ENCODE assay signal across 18 cellular contexts in the genomic region with DNA sequence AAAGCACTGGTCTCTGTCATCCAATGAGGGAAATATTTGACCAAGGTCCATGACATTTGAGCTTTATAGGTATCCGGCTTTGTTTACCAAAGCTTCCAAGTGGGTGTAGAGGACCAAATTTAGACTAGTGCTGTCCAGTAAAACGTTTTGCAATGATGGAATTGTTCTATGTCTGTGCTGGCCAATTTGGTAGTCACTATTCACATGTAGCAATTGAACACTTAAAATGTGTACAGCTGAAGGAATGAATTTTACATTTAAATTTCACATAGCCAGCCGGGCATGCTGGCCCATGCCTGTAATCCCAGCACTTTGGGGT.
DNase-seq lines count a peak whose midpoint lies in the region; ATAC-seq, FAIRE-seq and TF ChIP-seq lines count a peak whose summit lies in the region.
"Had no signal": no experiment of that assay in that cellular context is flagged by ENCODE, and none has a peak within 500 bp of the region (broad histone marks: within the 10 kb centered on the region; RNA-seq: fewer than 3 reads in every experiment).

No MANE protein-coding gene starts in this region.

- no peak overlapping the region for H2BK12ac ChIP-seq in mesenchymal stem cell (ENCODE audit: low read length in 2 of 2)

- H3K36me3 ChIP-seq in SJCRH30 = no peaks in the 10 kb centered on the region
- H3K36me3 ChIP-seq in mesenchymal stem cell (ENCODE audit: control insufficient read depth in 1 of 2, insufficient read depth in 2 of 2, low read depth in 1 of 2, low read length in 2 of 2) = peaks cover 0 to 19% of the 10 kb centered on the region in 2 experiments
- H3K36me3 ChIP-seq in smooth muscle cell (ENCODE audit: low read depth) = no peaks in the 10 kb centered on the region
- no peaks in the 10 kb centered on the region for H3K36me3 ChIP-seq in PC-9 (ENCODE audit: low read depth)
- H3K36me3 ChIP-seq: HAP-1 had no signal

- H3K9me3 ChIP-seq in SJCRH30 (replicated peaks) = no peaks in the 10 kb centered on the region
- no peaks in the 10 kb centered on the region for H3K9me3 ChIP-seq in mesenchymal stem cell (ENCODE audit: control insufficient read depth, low read length)
- H3K9me3 ChIP-seq in smooth muscle cell (replicated peaks; ENCODE audit: low read depth) = no peaks in the 10 kb centered on the region
- H3K9me3 ChIP-seq in PC-9 (ENCODE audit: insufficient read depth, low read depth) = no peaks in the 10 kb centered on the region
- H3K9me3 ChIP-seq: A549, Caco-2, HAP-1 had no signal

- H3K9ac ChIP-seq in mesenchymal stem cell (ENCODE audit: low read length) = no peak overlapping the region
- H3K9ac ChIP-seq in smooth muscle cell (ENCODE audit: low read depth) = peak overlapping the region; percentile 35

- H2AFZ ChIP-seq in mesenchymal stem cell (ENCODE audit: low read depth, low read length) = no peak overlapping the region
- no peak overlapping the region for H2AFZ ChIP-seq in smooth muscle cell (ENCODE audit: low read depth)
- H2AFZ ChIP-seq in PC-9 = no peak overlapping the region

- CTCF ChIA-PET in PC-9 (lab: Charles Lee) = no interaction called here

- H3K79me2 ChIP-seq in smooth muscle cell (ENCODE audit: low read depth) = peaks cover 3% of the 10 kb centered on the region
- no peaks in the 10 kb centered on the region for H3K79me2 ChIP-seq in PC-9 (ENCODE audit: low read depth)

- TF ChIP-seq CTCF in D721Med (IDR thresholded peaks at IDR 0.05; ENCODE audit: insufficient read depth, missing control alignments) = no peak
- no peak for TF ChIP-seq CTCF in smooth muscle cell (IDR thresholded peaks at IDR 0.05; ENCODE audit: borderline replicate concordance, insufficient read depth, poor library complexity, severe bottlenecking)
- TF ChIP-seq CTCF in PC-9 (conservative IDR thresholded peaks at IDR 0.05) = no peak

- no peak overlapping the region for H3K14ac ChIP-seq in mesenchymal stem cell (ENCODE audit: low read length in 2 of 2)

- no peak for ATAC-seq in GM21390 (IDR thresholded peaks at IDR 0.05; ENCODE audit: unreplicated experiment)
- ATAC-seq: A549 had no signal

- intact Hi-C loops in PC-9 (cut with micrococcal nuclease; ENCODE audit: unreplicated experiment) = no loop called here

- no peak overlapping the region for H2BK120ac ChIP-seq in mesenchymal stem cell (ENCODE audit: low read depth, low read length)

- no peak overlapping the region for H2BK5ac ChIP-seq in mesenchymal stem cell (ENCODE audit: low read depth, low read length, poor library complexity, severe bottlenecking)

- no peak overlapping the region for H4K91ac ChIP-seq in mesenchymal stem cell (ENCODE audit: low read length)

- H3K27ac ChIP-seq in SJCRH30 = peak overlapping the region; percentile 83; the same call in 1 of the 2 replicates
- H3K27ac ChIP-seq in mesenchymal stem cell (ENCODE audit: low read length, poor library complexity, severe bottlenecking) = no peak overlapping the region
- H3K27ac ChIP-seq in smooth muscle cell (ENCODE audit: low read depth) = peak overlapping the region; percentile 72
- H3K27ac ChIP-seq in PC-9 = no peak overlapping the region
- H3K27ac ChIP-seq: 22Rv1, A549, C4-2B, HL-60 had no signal

- H3K4me2 ChIP-seq in mesenchymal stem cell (ENCODE audit: low read length, poor library complexity, severe bottlenecking) (no peak overlapping the region), smooth muscle cell (peak overlapping the region; percentile 33), PC-9 (no peak overlapping the region)
- H3K4me2 ChIP-seq: A549 had no signal

- H3K4ac ChIP-seq in mesenchymal stem cell (ENCODE audit: low read depth in 1 of 2, low read length in 2 of 2) = no peak overlapping the region

- peak; percentile 48 for FAIRE-seq in D721Med (lab: Jason Lieb, UNC)
- FAIRE-seq: A549 had no signal

- H3K4me1 ChIP-seq in SJCRH30 (peaks cover 42% of the 10 kb centered on the region), mesenchymal stem cell (ENCODE audit: control insufficient read depth, insufficient read depth, low read depth, low read length) (peaks cover 18% of the 10 kb centered on the region), smooth muscle cell (ENCODE audit: low read depth) (peaks cover 22% of the 10 kb centered on the region), PC-9 (replicated peaks; ENCODE audit: insufficient read depth) (0 out of 2 replicates have a peak, but pooled peaks cover 7% of the 10 kb centered on the region)
- H3K4me1 ChIP-seq: A549, Caco-2, HAP-1 had no signal

- no peaks in the 10 kb centered on the region for H4K20me1 ChIP-seq in smooth muscle cell (ENCODE audit: low read depth)
- H4K20me1 ChIP-seq in PC-9 (ENCODE audit: insufficient read depth) = no peaks in the 10 kb centered on the region

- H3K4me3 ChIP-seq in SJCRH30 (no peak overlapping the region), mesenchymal stem cell (ENCODE audit: insufficient read depth in 1 of 2, low read depth in 1 of 2, low read length in 2 of 2) (no peak overlapping the region), smooth muscle cell (no peak overlapping the region), PC-9 (no peak overlapping the region)
- H3K4me3 ChIP-seq: A549, HAP-1 had no signal

- H3K27me3 ChIP-seq in SJCRH30 (no peaks in the 10 kb centered on the region), mesenchymal stem cell (ENCODE audit: control insufficient read depth in 1 of 2, insufficient read depth in 1 of 2, low read length in 2 of 2) (peaks cover 0 to 7% of the 10 kb centered on the region in 2 experiments), smooth muscle cell (ENCODE audit: low read depth) (no peaks in the 10 kb centered on the region), PC-9 (ENCODE audit: insufficient read depth, low read depth) (no peaks in the 10 kb centered on the region)

- H4K8ac ChIP-seq in mesenchymal stem cell (ENCODE audit: low read length) = no peak overlapping the region

- POLR2A ChIA-PET in PC-9 (lab: Charles Lee; ENCODE audit: unreplicated experiment) = no interaction called here

- BruUV-seq in PC-9 (replicated peaks; lab: Mats Ljungman, UMichigan) = no TSS peak

- H3K23ac ChIP-seq in mesenchymal stem cell (ENCODE audit: low read length in 2 of 2) = no peak overlapping the region

- no peak overlapping the region for H2BK15ac ChIP-seq in mesenchymal stem cell (ENCODE audit: low read depth, poor library complexity, severe bottlenecking)

- H3K79me1 ChIP-seq in mesenchymal stem cell (replicated peaks; ENCODE audit: low read length, poor library complexity, severe bottlenecking) = peaks cover 38% of the 10 kb centered on the region

- H3K18ac ChIP-seq in mesenchymal stem cell (ENCODE audit: low read depth in 1 of 2, low read length in 2 of 2) = no peak overlapping the region

- DNase-seq in D721Med (ENCODE audit: insufficient read length, low spot score) (no peak), SJCRH30 (no peak), mesenchymal stem cell (no peak), smooth muscle cell (lab: John Stamatoyannopoulos, UW; ENCODE audit: unreplicated experiment) (no peak), PC-9 (no peak), NCI-H526 treated with DMSO at 0.1 percent for 48 hours (lab: John Stamatoyannopoulos, UW) (no peak)
- DNase-seq: AML-193; Caco-2; CD4-positive, alpha-beta T cell; DMS153; DMS79 treated with DMSO at 0.1 percent for 48 hours; GF-D8 had no signal

- no peaks in the 10 kb centered on the region for H3K9me2 ChIP-seq in PC-9 (ENCODE audit: insufficient read depth)

- peaks cover 9% of the 10 kb centered on the region for H3F3A ChIP-seq in smooth muscle cell (ENCODE audit: low read depth)
- no peaks in the 10 kb centered on the region for H3F3A ChIP-seq in PC-9 (ENCODE audit: insufficient read depth, low read depth)

- H2AK5ac ChIP-seq in mesenchymal stem cell (ENCODE audit: low read length, severe bottlenecking) = peak overlapping the region; percentile 8

- 78% methylated on average over 3 of the region's 3 CpGs for WGBS in mesenchymal stem cell
- WGBS in smooth muscle cell (ENCODE audit: low lambda C conversion rate) = 78% methylated on average over 3 of the region's 3 CpGs

Comparison
In these comparisons a context has a peak if more than half of its experiments do, and no peak if none do; other contexts are left out.
1. H3K27ac ChIP-seq: peak in SJCRH30 (single experiment) and smooth muscle cell (single experiment); none in mesenchymal stem cell (single experiment) and PC-9 (single experiment).